8 cellular contexts compared by ENCODE assay signal in the genomic region with DNA sequence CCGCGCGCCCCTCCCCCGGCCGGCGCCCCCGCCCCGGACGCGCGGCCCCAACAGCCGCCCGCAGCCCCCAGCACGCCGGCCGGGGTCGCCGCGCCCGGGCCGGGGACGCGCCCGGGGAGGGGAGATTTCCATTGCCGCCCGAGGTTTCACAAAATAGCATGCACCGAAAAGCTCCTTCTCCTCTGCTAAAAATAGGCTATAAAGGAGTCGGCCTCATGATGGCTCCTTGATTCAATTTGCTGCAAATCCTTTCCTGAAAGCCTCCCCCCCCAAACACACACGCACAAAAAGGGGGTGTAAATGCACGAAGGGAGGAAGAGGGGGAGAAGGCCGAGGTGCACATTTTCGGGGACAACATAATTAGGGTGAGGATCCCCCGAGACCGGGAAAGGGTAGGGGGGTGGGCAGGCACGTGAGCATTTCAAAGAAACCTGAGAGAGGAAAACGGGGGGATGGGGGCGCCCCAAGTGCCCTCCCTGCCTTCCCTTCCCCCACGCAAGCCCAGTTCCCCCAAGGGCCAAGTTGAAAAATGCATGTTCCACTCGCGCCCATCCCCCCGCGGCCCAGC. TPM values are rescaled to one million over a fixed set of nuclear protein-coding genes. Genes with fewer than 3 reads are reported as not detected.
A peak's percentile ranks its signal among the peaks of the same experiment; 100 is the strongest.
DNase-seq lines count a peak whose midpoint lies in the region; ATAC-seq lines count a peak whose summit lies in the region.

No MANE protein-coding gene starts in this region.

- peak overlapping the region; percentile 87 for H3K4me3 ChIP-seq in mesodermal cell (ENCODE audit: extremely low read depth, insufficient read depth, low read length, poor library complexity, severe bottlenecking)

- peak overlapping the region; percentile 99 for H3K27ac ChIP-seq in mesodermal cell (ENCODE audit: low read depth, low read length, severe bottlenecking)

- H3K36me3 ChIP-seq in mesodermal cell (ENCODE audit: control insufficient read depth, insufficient read depth, low read length): peaks cover 14% of the 10 kb centered on the region

- in situ Hi-C loops in KBM-7 (cut with MboI; ENCODE audit: low pct_unique_long_range_greater_than_20kb, low sequenced_read_pairs): loop anchor here (10.0 kb wide), 1 partner anchor 158 kb away; no protein-coding TSS in a partner anchor

- H3K4me3 Mint-ChIP-seq in activated CD4-positive, alpha-beta T cell treated with anti-CD3 and anti-CD28 coated beads, Interleukin-2, amount 10 ng/mL, durations not matched to agents 24 days and 14 days: peak overlapping the region; percentile 88
- H3K4me3 Mint-ChIP-seq in effector memory CD8-positive, alpha-beta T cell: peak overlapping the region; percentile 93 to 95
- H3K4me3 Mint-ChIP-seq in stimulated activated naive CD8-positive, alpha-beta T cell treated with anti-CD3 and anti-CD28 coated beads, Interleukin-15, amount 100 ng/mL, for 72 hours: peak overlapping the region; percentile 89 to 97

- no peaks in the 10 kb centered on the region for H3K9me3 Mint-ChIP-seq in activated CD4-positive, alpha-beta T cell treated with anti-CD3 and anti-CD28 coated beads, Interleukin-2, amount 10 ng/mL, durations not matched to agents 24 days and 14 days
- H3K9me3 Mint-ChIP-seq in effector memory CD8-positive, alpha-beta T cell: no peaks in the 10 kb centered on the region
- no peaks in the 10 kb centered on the region for H3K9me3 Mint-ChIP-seq in stimulated activated naive CD8-positive, alpha-beta T cell treated with anti-CD3 and anti-CD28 coated beads, Interleukin-15, amount 100 ng/mL, for 72 hours

- DNase-seq in NCI-H1436 (lab: John Stamatoyannopoulos, UW) (peak; percentile 57), NCI-H1436 treated with DMSO at 0.1 percent for 48 hours (lab: John Stamatoyannopoulos, UW) (no peak), KBM-7 (peak; percentile 72)
- peak; percentile 82 for DNase-seq in activated CD4-positive, alpha-beta T cell treated with anti-CD3 and anti-CD28 coated beads, Interleukin-2, amount 10 ng/mL, durations not matched to agents 24 days and 14 days
- peak; percentile 24 to 43 (median 27) for DNase-seq in effector memory CD8-positive, alpha-beta T cell
- DNase-seq in stimulated activated naive CD8-positive, alpha-beta T cell treated with anti-CD3 and anti-CD28 coated beads, Interleukin-15, amount 100 ng/mL, for 72 hours: peak in 1 of 2 donors; percentile 72

- H3K9me3 ChIP-seq in mesodermal cell (ENCODE audit: control insufficient read depth, low read length): no peaks in the 10 kb centered on the region

- H3K4me1 ChIP-seq in mesodermal cell (ENCODE audit: control insufficient read depth, insufficient read depth, low read length, poor library complexity, severe bottlenecking): peaks cover 16% of the 10 kb centered on the region

- 0% methylated on average over 18 of the region's 42 CpGs for WGBS in mesodermal cell (ENCODE audit: insufficient coverage in 2 of 2), 2 experiments

- H3K36me3 Mint-ChIP-seq in activated CD4-positive, alpha-beta T cell treated with anti-CD3 and anti-CD28 coated beads, Interleukin-2, amount 10 ng/mL, durations not matched to agents 24 days and 14 days (ENCODE audit: low read depth): peaks cover 28% of the 10 kb centered on the region
- peaks cover 37% of the 10 kb centered on the region for H3K36me3 Mint-ChIP-seq in effector memory CD8-positive, alpha-beta T cell (ENCODE audit: insufficient read depth)

- H3K27me3 Mint-ChIP-seq in activated CD4-positive, alpha-beta T cell treated with anti-CD3 and anti-CD28 coated beads, Interleukin-2, amount 10 ng/mL, durations not matched to agents 24 days and 14 days: no peaks in the 10 kb centered on the region
- H3K27me3 Mint-ChIP-seq in effector memory CD8-positive, alpha-beta T cell: no peaks in the 10 kb centered on the region
- H3K27me3 Mint-ChIP-seq in stimulated activated naive CD8-positive, alpha-beta T cell treated with anti-CD3 and anti-CD28 coated beads, Interleukin-15, amount 100 ng/mL, for 72 hours: no peaks in the 10 kb centered on the region

- H3K27ac Mint-ChIP-seq in activated CD4-positive, alpha-beta T cell treated with anti-CD3 and anti-CD28 coated beads, Interleukin-2, amount 10 ng/mL, durations not matched to agents 24 days and 14 days: peak overlapping the region; percentile 98
- peak overlapping the region; percentile 77 to 96 for H3K27ac Mint-ChIP-seq in effector memory CD8-positive, alpha-beta T cell
- H3K27ac Mint-ChIP-seq in stimulated activated naive CD8-positive, alpha-beta T cell treated with anti-CD3 and anti-CD28 coated beads, Interleukin-15, amount 100 ng/mL, for 72 hours: peak overlapping the region; percentile 98 to 99

- intact Hi-C loops in activated CD4-positive, alpha-beta T cell treated with anti-CD3 and anti-CD28 coated beads, Interleukin-2, amount 10 ng/mL, durations not matched to agents 24 days and 14 days (cut with micrococcal nuclease): loop anchor here (1.0 to 10.0 kb wide), 4 partner anchors 141 to 478 kb away; no protein-coding TSS in a partner anchor

- ATAC-seq in effector memory CD8-positive, alpha-beta T cell (replicated peaks): no peak
- peak; percentile 10 for ATAC-seq in stimulated activated naive CD8-positive, alpha-beta T cell treated with anti-CD3 and anti-CD28 coated beads, Interleukin-15, amount 100 ng/mL, for 72 hours
- ATAC-seq in GM18868 (IDR thresholded peaks at IDR 0.05; ENCODE audit: unreplicated experiment): no peak

- peaks cover 49% of the 10 kb centered on the region for H3K4me1 Mint-ChIP-seq in activated CD4-positive, alpha-beta T cell treated with anti-CD3 and anti-CD28 coated beads, Interleukin-2, amount 10 ng/mL, durations not matched to agents 24 days and 14 days
- H3K4me1 Mint-ChIP-seq in effector memory CD8-positive, alpha-beta T cell (ENCODE audit: low read depth in 2 of 2): peaks cover 45 to 53% of the 10 kb centered on the region in 2 donors
- peaks cover 57% of the 10 kb centered on the region for H3K4me1 Mint-ChIP-seq in stimulated activated naive CD8-positive, alpha-beta T cell treated with anti-CD3 and anti-CD28 coated beads, Interleukin-15, amount 100 ng/mL, for 72 hours

RNA-seq across cellular contexts. Expression of gene TBL1XR1, which starts 0.7 kb away (rescaled TPM):
- total RNA-seq in activated CD4-positive, alpha-beta T cell treated with anti-CD3 and anti-CD28 coated beads, Interleukin-2, amount 10 ng/mL, durations not matched to agents 24 days and 14 days: 160 and 178 TPM in 2 replicates
- 62.6 TPM for polyA plus RNA-seq in mesodermal cell (2013, experiment 1 of 2)
- polyA plus RNA-seq in mesodermal cell (2013, experiment 2 of 2): 48.3 TPM
